ENCODE assay signal across 10 cellular contexts in genomic region chr14:31543969-31544799, GRCh38. TPM values are rescaled to one million over a fixed set of nuclear protein-coding genes. Genes with fewer than 3 reads are reported as not detected.
DNase-seq lines count a peak whose midpoint lies in the region; ATAC-seq and TF ChIP-seq lines count a peak whose summit lies in the region.
"Had no signal": no experiment of that assay in that cellular context is flagged by ENCODE, and none has a peak within 500 bp of the region (broad histone marks: within the 10 kb centered on the region; RNA-seq: fewer than 3 reads in every experiment).

No MANE protein-coding gene starts in this region.

- no peak overlapping the region for H3K4me3 ChIP-seq in AG04449 (ENCODE audit: low read depth, low read length)
- H3K4me3 ChIP-seq in PC-9: no peak overlapping the region
- H3K4me3 ChIP-seq: lower lobe of right lung had no signal

- H2AFZ ChIP-seq in PC-9: no peak overlapping the region

- no peak for DNase-seq in AG04449 (ENCODE audit: low read depth, low spot score)
- DNase-seq in PC-9: no peak
- peak; percentile 15 for DNase-seq in germinal center (ENCODE audit: low spot score)
- DNase-seq in NCI-H1436 (lab: John Stamatoyannopoulos, UW): no peak
- DNase-seq in T-helper 2 cell: no peak
- DNase-seq: lower lobe of right lung, NCI-H1105 had no signal

- TF ChIP-seq CTCF in AG04449 (IDR thresholded peaks at IDR 0.05; ENCODE audit: insufficient read depth, low read length, missing control alignments) (peak; percentile 17), PC-9 (conservative IDR thresholded peaks at IDR 0.05) (peak; percentile 38; the same call in 1 of the 2 replicates)

- H3K79me2 ChIP-seq in PC-9 (ENCODE audit: low read depth): no peaks in the 10 kb centered on the region

- intact Hi-C loops in PC-9 (cut with micrococcal nuclease; ENCODE audit: unreplicated experiment): no loop called here

- H3K9me3 ChIP-seq in PC-9 (ENCODE audit: insufficient read depth, low read depth): no peaks in the 10 kb centered on the region
- H3K9me3 ChIP-seq: lower lobe of right lung had no signal

- ATAC-seq in GM19395 (IDR thresholded peaks at IDR 0.05; ENCODE audit: unreplicated experiment) (peak; percentile 50), HG02970 (IDR thresholded peaks at IDR 0.05; ENCODE audit: low FRiP score, unreplicated experiment) (no peak), HG03025 (IDR thresholded peaks at IDR 0.05; ENCODE audit: low FRiP score, unreplicated experiment) (no peak)
- ATAC-seq: lower lobe of right lung had no signal

- no peaks in the 10 kb centered on the region for H3K9me2 ChIP-seq in PC-9 (ENCODE audit: insufficient read depth)

- no peak overlapping the region for H3K27ac ChIP-seq in PC-9
- H3K27ac ChIP-seq: lower lobe of right lung had no signal

- H3K4me1 ChIP-seq in PC-9 (replicated peaks; ENCODE audit: insufficient read depth): no peaks in the 10 kb centered on the region
- H3K4me1 ChIP-seq: lower lobe of right lung had no signal

- CTCF ChIA-PET in AG04449 (lab: Yijun Ruan, JAX): interaction anchor here (0.7 to 1.4 kb wide), 3 partner anchors 28 to 279 kb away, joined by 3 to 7 read pairs (median 3); no protein-coding TSS in a partner anchor
- CTCF ChIA-PET in PC-9 (lab: Charles Lee): no interaction called here

- no TSS peak for BruUV-seq in PC-9 (replicated peaks; lab: Mats Ljungman, UMichigan)

- no peaks in the 10 kb centered on the region for H3K27me3 ChIP-seq in PC-9 (ENCODE audit: insufficient read depth, low read depth)

- H3K36me3 ChIP-seq in PC-9 (ENCODE audit: low read depth): no peaks in the 10 kb centered on the region
- H3K36me3 ChIP-seq: lower lobe of right lung had no signal

- no peaks in the 10 kb centered on the region for H4K20me1 ChIP-seq in PC-9 (ENCODE audit: insufficient read depth)

- no peaks in the 10 kb centered on the region for H3F3A ChIP-seq in PC-9 (ENCODE audit: insufficient read depth, low read depth)

- no peak overlapping the region for H3K4me2 ChIP-seq in PC-9

- POLR2A ChIA-PET in AG04449 (lab: Yijun Ruan, JAX) (no interaction called here), PC-9 (lab: Charles Lee; ENCODE audit: unreplicated experiment) (no interaction called here)

RNA-seq across cellular contexts. Expression of gene NUBPL, which starts 17.0 kb away (rescaled TPM):
- total RNA-seq in PC-9 (2021): 14.6 and 15.7 TPM in 2 replicates

RNA-seq across cellular contexts. Expression of gene GPR33, which starts 56.3 kb away (rescaled TPM):
- not detected in 2 replicates for total RNA-seq in PC-9 (2021)
- total RNA-seq: lower lobe of right lung had no signal
